In the genomic region with DNA sequence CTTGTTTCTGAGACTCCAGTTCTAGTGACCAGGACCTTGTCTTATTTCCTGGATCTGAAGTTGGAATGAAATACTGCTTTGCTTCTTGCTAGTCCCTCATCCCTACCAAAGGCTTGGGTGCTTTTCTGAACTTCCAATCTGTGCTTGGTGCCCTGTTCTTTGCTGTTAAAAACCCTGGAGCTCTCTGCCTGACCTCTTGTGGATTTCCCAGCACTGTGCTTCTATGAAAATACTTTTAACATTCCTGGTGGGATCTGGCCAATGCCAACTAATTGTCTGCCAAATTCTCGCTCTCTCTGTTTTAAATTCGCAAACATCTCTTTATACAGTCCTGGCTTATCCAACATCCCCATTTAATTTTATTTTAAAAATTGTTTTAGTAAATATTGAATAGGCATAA, we compare ENCODE assay signal across 22 cellular contexts.
"Had no signal": no experiment of that assay in that cellular context is flagged by ENCODE, and none has a peak within 500 bp of the region (broad histone marks: within the 10 kb centered on the region; RNA-seq: fewer than 3 reads in every experiment).

No MANE protein-coding gene starts in this region.

- H3K9me3 ChIP-seq: gastroesophageal sphincter, left lung, lower lobe of right lung, prostate gland, sigmoid colon, testis, transverse colon had no signal

- H3K27me3 ChIP-seq: gastroesophageal sphincter, left lung, sigmoid colon, testis, transverse colon had no signal

- H2AFZ ChIP-seq: parathyroid adenoma had no signal

- H3K4me3 ChIP-seq: dorsolateral prefrontal cortex, gastroesophageal sphincter, left lung, lower lobe of right lung, prostate gland, sigmoid colon, skin epidermis, testis, transverse colon had no signal

- H3K4me3 Mint-ChIP-seq: memory B cell; naive thymus-derived CD4-positive, alpha-beta T cell; nephron progenitor cell; stimulated activated naive B cell treated with anti-CD40 and anti-IgM and Interleukin-4, amounts not matched to agents 10 μg/mL and 1 μg/mL and 100 μg/mL, for 72 hours; stimulated activated naive CD8-positive, alpha-beta T cell treated with anti-CD3 and anti-CD28 coated beads, Interleukin-15, amount 100 ng/mL, for 72 hours had no signal

- ATAC-seq: esophagus mucosa; gastroesophageal sphincter; left lung; lower lobe of right lung; naive thymus-derived CD4-positive, alpha-beta T cell; stimulated activated naive B cell treated with anti-CD40 and anti-IgM and Interleukin-4, amounts not matched to agents 10 μg/mL and 1 μg/mL and 100 μg/mL, for 72 hours; stimulated activated naive CD8-positive, alpha-beta T cell treated with anti-CD3 and anti-CD28 coated beads, Interleukin-15, amount 100 ng/mL, for 72 hours had no signal

- H3K27ac Mint-ChIP-seq: memory B cell; naive thymus-derived CD4-positive, alpha-beta T cell; nephron progenitor cell; stimulated activated naive B cell treated with anti-CD40 and anti-IgM and Interleukin-4, amounts not matched to agents 10 μg/mL and 1 μg/mL and 100 μg/mL, for 72 hours; stimulated activated naive CD8-positive, alpha-beta T cell treated with anti-CD3 and anti-CD28 coated beads, Interleukin-15, amount 100 ng/mL, for 72 hours had no signal

- H3K4me1 Mint-ChIP-seq: memory B cell; naive thymus-derived CD4-positive, alpha-beta T cell; nephron progenitor cell; stimulated activated naive B cell treated with anti-CD40 and anti-IgM and Interleukin-4, amounts not matched to agents 10 μg/mL and 1 μg/mL and 100 μg/mL, for 72 hours; stimulated activated naive CD8-positive, alpha-beta T cell treated with anti-CD3 and anti-CD28 coated beads, Interleukin-15, amount 100 ng/mL, for 72 hours had no signal

- H3K36me3 Mint-ChIP-seq: stimulated activated naive B cell treated with anti-CD40 and anti-IgM and Interleukin-4, amounts not matched to agents 10 μg/mL and 1 μg/mL and 100 μg/mL, for 72 hours had no signal

- DNase-seq: cortex of kidney; dorsolateral prefrontal cortex; effector CD8-positive, alpha-beta T cell; glutamatergic neuron; islet precursor cell; left lung; lower lobe of right lung; naive thymus-derived CD4-positive, alpha-beta T cell; nephron progenitor cell; sigmoid colon; stimulated activated CD4-positive, alpha-beta T cell treated with anti-CD3 and anti-CD28 coated beads, Interleukin-2, amount 100 ng/mL, for 24 hours; stimulated activated CD4-positive, alpha-beta T cell treated with anti-CD3 and anti-CD28 coated beads, Interleukin-4, amount 100 ng/mL, for 4 hours; stimulated activated naive B cell treated with anti-CD40 and anti-IgM and Interleukin-4, amounts not matched to agents 10 μg/mL and 1 μg/mL and 100 μg/mL, for 72 hours; stimulated activated naive CD8-positive, alpha-beta T cell treated with anti-CD3 and anti-CD28 coated beads, Interleukin-15, amount 100 ng/mL, for 72 hours; testis; transverse colon had no signal

- H3K9me3 Mint-ChIP-seq: memory B cell; naive thymus-derived CD4-positive, alpha-beta T cell; nephron progenitor cell; stimulated activated naive B cell treated with anti-CD40 and anti-IgM and Interleukin-4, amounts not matched to agents 10 μg/mL and 1 μg/mL and 100 μg/mL, for 72 hours; stimulated activated naive CD8-positive, alpha-beta T cell treated with anti-CD3 and anti-CD28 coated beads, Interleukin-15, amount 100 ng/mL, for 72 hours had no signal

- H3K27ac ChIP-seq: dorsolateral prefrontal cortex, gastroesophageal sphincter, left lung, lower lobe of right lung, parathyroid adenoma, prostate gland, skin epidermis, testis, transverse colon had no signal

- H3K4me1 ChIP-seq: left lung, lower lobe of right lung, parathyroid adenoma, prostate gland, testis, transverse colon had no signal

- H3K9ac ChIP-seq: parathyroid adenoma had no signal

- H3K79me2 ChIP-seq: parathyroid adenoma had no signal

- H3K36me3 ChIP-seq: gastroesophageal sphincter, left lung, lower lobe of right lung, prostate gland, sigmoid colon, transverse colon had no signal
